Comparison of ENCODE assay signal across 8 cellular contexts in genomic region chr5:135033026-135033861, GRCh38. TPM values are rescaled to one million over a fixed set of nuclear protein-coding genes. Genes with fewer than 3 reads are reported as not detected.
A peak's percentile ranks its signal among the peaks of the same experiment; 100 is the strongest.
DNase-seq lines count a peak whose midpoint lies in the region; ATAC-seq and TF ChIP-seq lines count a peak whose summit lies in the region.

No MANE protein-coding gene starts in this region.

- H3K27me3 Mint-ChIP-seq in T-helper 2 cell treated with Interferon-gamma antibody and Interleukin-4, amounts not matched to agents 5 μg/mL and 100 μg/mL, for 36 hours (ENCODE audit: low read depth) = peaks cover 81% of the 10 kb centered on the region

- peak overlapping the region; percentile 85 for H3K4me3 Mint-ChIP-seq in T-helper 2 cell treated with Interferon-gamma antibody and Interleukin-4, amounts not matched to agents 5 μg/mL and 100 μg/mL, for 36 hours

- no peak for TF ChIP-seq POLR2A in sigmoid colon (IDR thresholded peaks at IDR 0.05)

- DNase-seq in COR-L47 (lab: John Stamatoyannopoulos, UW) (peak; percentile 34), fibroblast of the conjunctiva (ENCODE audit: low read depth) (peak; percentile 5), sigmoid colon (no peak), caudate nucleus (lab: John Stamatoyannopoulos, UW) (no peak), SHP77 treated with DMSO at 0.1 percent for 48 hours (lab: John Stamatoyannopoulos, UW) (no peak)
- DNase-seq in T-helper 2 cell treated with Interferon-gamma antibody and Interleukin-4, amounts not matched to agents 5 μg/mL and 100 μg/mL, for 36 hours (ENCODE audit: low spot score) = no peak

- peak; percentile 12 for ATAC-seq in HG02798 (IDR thresholded peaks at IDR 0.05; ENCODE audit: poor library complexity, unreplicated experiment)
- ATAC-seq in GM18907 (IDR thresholded peaks at IDR 0.05; ENCODE audit: unreplicated experiment) = no peak

- no peaks in the 10 kb centered on the region for H3K9me3 ChIP-seq in sigmoid colon

- peaks cover 4% of the 10 kb centered on the region for H3K9me3 Mint-ChIP-seq in T-helper 2 cell treated with Interferon-gamma antibody and Interleukin-4, amounts not matched to agents 5 μg/mL and 100 μg/mL, for 36 hours

- intact Hi-C loops in sigmoid colon (cut with DNase I) = loop anchor here (5.0 kb wide), 1 partner anchor 159 kb away; no protein-coding TSS in a partner anchor

- H3K27ac ChIP-seq in sigmoid colon (peak overlapping the region; percentile 28 to 71 (median 44)), caudate nucleus (ENCODE audit: low read depth, low read length) (no peak overlapping the region)

- peak overlapping the region; percentile 9 to 56 (median 45) for H3K4me3 ChIP-seq in sigmoid colon

- peaks cover 31% of the 10 kb centered on the region for H3K4me1 Mint-ChIP-seq in T-helper 2 cell treated with Interferon-gamma antibody and Interleukin-4, amounts not matched to agents 5 μg/mL and 100 μg/mL, for 36 hours (ENCODE audit: low read depth)

- WGBS in sigmoid colon, 2 donors = 1% methylated on average over 88 of the region's 88 CpGs

- peak overlapping the region; percentile 52 for H3K27ac Mint-ChIP-seq in T-helper 2 cell treated with Interferon-gamma antibody and Interleukin-4, amounts not matched to agents 5 μg/mL and 100 μg/mL, for 36 hours

- no peak for TF ChIP-seq CTCF in sigmoid colon (IDR thresholded peaks at IDR 0.05)

- no peaks in the 10 kb centered on the region for H3K36me3 Mint-ChIP-seq in T-helper 2 cell treated with Interferon-gamma antibody and Interleukin-4, amounts not matched to agents 5 μg/mL and 100 μg/mL, for 36 hours (ENCODE audit: low read depth)

- no peak for TF ChIP-seq EP300 in sigmoid colon (IDR thresholded peaks at IDR 0.05)

- H3K27me3 ChIP-seq in sigmoid colon = peaks cover 83 to 100% (median 96%) of the 10 kb centered on the region in 3 donors

- H3K4me1 ChIP-seq in sigmoid colon = peaks cover 0 to 52% (median 50%) of the 10 kb centered on the region in 4 donors

- no peaks in the 10 kb centered on the region for H3K36me3 ChIP-seq in sigmoid colon

RNA-seq across cellular contexts. Expression of gene PITX1, which starts 0.8 kb away (rescaled TPM):
- 1 to 10 TPM; 1.6 to 5.8 (median 3.5) TPM for total RNA-seq in sigmoid colon
- polyA plus RNA-seq in sigmoid colon = 1 to 10 TPM; 6.0 to 7.2 (median 6.3) TPM

Comparison
In these comparisons a context has a peak if more than half of its experiments do, and no peak if none do; other contexts are left out.
1. DNase-seq: peak in COR-L47 (single experiment) and fibroblast of the conjunctiva (single experiment); none in T-helper 2 cell treated with Interferon-gamma antibody and Interleukin-4, amounts not matched to agents 5 μg/mL and 100 μg/mL, for 36 hours (single experiment), sigmoid colon (single experiment), caudate nucleus (0 of 61) and SHP77 treated with DMSO at 0.1 percent for 48 hours (single experiment).